7 cellular contexts compared by ENCODE assay signal in genomic region chr12:6540181-6540877, GRCh38. TPM values are rescaled to one million over a fixed set of nuclear protein-coding genes. Genes with fewer than 3 reads are reported as not detected.
A peak's percentile ranks its signal among the peaks of the same experiment; 100 is the strongest.
DNase-seq lines count a peak whose midpoint lies in the region; ATAC-seq, FAIRE-seq and TF ChIP-seq lines count a peak whose summit lies in the region.

No MANE protein-coding gene starts in this region.

- no peak for TF ChIP-seq POLR2A in GM12891 (IDR thresholded peaks at IDR 0.05; ENCODE audit: low read depth, low read length)
- TF ChIP-seq POLR2A in erythroblast (IDR thresholded peaks at IDR 0.05; ENCODE audit: low read length), result no peak

- peak overlapping the region in 4 of 6 donors; percentile 13 to 79 (median 72) for H3K27ac Mint-ChIP-seq in naive B cell

- FAIRE-seq in GM12891 (lab: Jason Lieb, UNC), result peak; percentile 75

- peak overlapping the region; percentile 27 to 83 (median 79) for H3K4me3 Mint-ChIP-seq in naive B cell

- 23 to 28% methylated on average over 35 of the region's 35 CpGs for WGBS in aorta, 2 donors

- peak overlapping the region in 1 of 2 donors; percentile 38 for H3K27ac ChIP-seq in aorta (ENCODE audit: low read depth in 1 of 2, low read length in 2 of 2)

- ATAC-seq in naive B cell (ENCODE audit: low read depth in 2 of 2) (peak; percentile 28 to 42), aorta (ENCODE audit: low FRiP score) (peak; percentile 85)

- H3K4me1 ChIP-seq in aorta (ENCODE audit: control insufficient read depth in 1 of 2, insufficient read depth in 2 of 2, low read length in 2 of 2), result no peaks in the 10 kb centered on the region

- H3K9me3 Mint-ChIP-seq in naive B cell, result no peaks in the 10 kb centered on the region

- DNase-seq in GM12891 (ENCODE audit: insufficient read length, low spot score) (peak; percentile 65), NCI-H2029 treated with DMSO at 0.1 percent for 48 hours (lab: John Stamatoyannopoulos, UW) (peak; percentile 8), erythroblast (lab: John Stamatoyannopoulos, UW) (peak; percentile 47 to 56), naive B cell (no peak), aorta (peak; percentile 95 to 97), HK-2 (ENCODE audit: unreplicated experiment) (no peak)
- DNase-seq in activated CD4-positive, alpha-beta T cell treated with anti-CD3 and anti-CD28 coated beads, Interleukin-2, amount 50 U/mL, for 48 hours, result peak; percentile 62 to 69

- no peaks in the 10 kb centered on the region for H3K27me3 ChIP-seq in aorta (ENCODE audit: control insufficient read depth in 1 of 2, insufficient read depth in 2 of 2, low read length in 1 of 2)

- peaks cover 22 to 38% (median 33%) of the 10 kb centered on the region in 3 donors for H3K4me1 Mint-ChIP-seq in naive B cell

- peaks cover 0 to 4% of the 10 kb centered on the region in 2 donors for H3K36me3 Mint-ChIP-seq in naive B cell

- no peak overlapping the region for H3K4me3 ChIP-seq in aorta (ENCODE audit: low read length in 2 of 2)

- H3K27me3 Mint-ChIP-seq in naive B cell, result no peaks in the 10 kb centered on the region

- intact Hi-C loops in aorta (cut with DNase I), result no loop called here

- H3K36me3 ChIP-seq in aorta (ENCODE audit: control insufficient read depth in 1 of 2, insufficient read depth in 2 of 2, low read length in 1 of 2), result peaks cover 0 to 4% of the 10 kb centered on the region in 2 donors

- H3K9me3 ChIP-seq in aorta (ENCODE audit: control insufficient read depth, low read length), result no peaks in the 10 kb centered on the region

TF ChIP-seq in GM12891, 5 proteins besides CTCF, POLR2A, EP300 and RAD21:
- no peak for TF ChIP-seq POU2F2 (IDR thresholded peaks at IDR 0.05; ENCODE audit: low read depth, low read length)
- 0 out of 2 replicates have a peak, but pooled peaks have one; percentile 2 for TF ChIP-seq SPI1 (IDR thresholded peaks at IDR 0.05; ENCODE audit: low read depth, low read length)
TF ChIP-seq in GM12891: peak in this region for 1.

RNA-seq across cellular contexts. Expression of gene GAPDH, which starts 6.0 kb away (rescaled TPM):
- polyA plus RNA-seq in GM12891 (2012; ENCODE audit: low read depth, missing spikeins), result 8,862 TPM
- polyA plus RNA-seq in naive B cell (ENCODE audit: low read depth in 6 of 6) (1,000 to 10,000 TPM in 1 of 6 donors, 100 to 1,000 TPM in 5; 607 to 1,152 (median 779) TPM), aorta (1,000 to 10,000 TPM; 2,047 to 3,012 TPM)
- total RNA-seq in aorta, result 1,000 to 10,000 TPM; 1,856 to 2,021 TPM

RNA-seq across cellular contexts. Expression of gene IFFO1, which starts 15.5 kb away (rescaled TPM):
- polyA plus RNA-seq in GM12891 (2012; ENCODE audit: low read depth, missing spikeins), result 9.9 TPM
- polyA plus RNA-seq in naive B cell (ENCODE audit: low read depth in 6 of 6) (10 to 100 TPM in 1 of 6 donors, 1 to 10 TPM in 5; 4.6 to 15.3 (median 6.3) TPM), aorta (100 to 1,000 TPM in 1 of 2 donors, 10 to 100 TPM in 1; 11.1 to 110 TPM)
- total RNA-seq in aorta, result 10 to 100 TPM; 28.5 to 60.8 TPM

RNA-seq across cellular contexts. Expression of gene NOP2, which starts 27.8 kb away (rescaled TPM):
- 56.8 TPM for polyA plus RNA-seq in GM12891 (2012; ENCODE audit: low read depth, missing spikeins)
- polyA plus RNA-seq in naive B cell (ENCODE audit: low read depth in 6 of 6) (10 to 100 TPM; 11.7 to 27.6 (median 17.5) TPM), aorta (10 to 100 TPM in 1 of 2 donors, 1 to 10 TPM in 1; 5.4 to 18.8 TPM)
- total RNA-seq in aorta, result 10 to 100 TPM; 24.8 to 27.8 TPM

RNA-seq across cellular contexts. Expression of gene NCAPD2, which starts 46.4 kb away (rescaled TPM):
- polyA plus RNA-seq in GM12891 (2012; ENCODE audit: low read depth, missing spikeins), result 48.3 TPM
- 10 to 100 TPM; 13.3 to 25.5 (median 17.8) TPM for polyA plus RNA-seq in naive B cell (ENCODE audit: low read depth in 6 of 6)
- total RNA-seq in aorta, result 10 to 100 TPM; 19.9 to 32.8 TPM
- polyA plus RNA-seq in aorta, result 10 to 100 TPM in 1 of 2 donors, 1 to 10 TPM in 1; 5.1 to 13.2 TPM

RNA-seq across cellular contexts. Expression of gene MRPL51, which starts 47.3 kb away (rescaled TPM):
- polyA plus RNA-seq in GM12891 (2012; ENCODE audit: low read depth, missing spikeins), result 236 TPM
- polyA plus RNA-seq in naive B cell (ENCODE audit: low read depth in 6 of 6) (100 to 1,000 TPM; 126 to 243 (median 176) TPM), aorta (100 to 1,000 TPM; 125 to 283 TPM)
- total RNA-seq in aorta, result 10 to 100 TPM; 91.8 to 95.5 TPM

Comparison
In these comparisons a context has a peak if more than half of its experiments do, and no peak if none do; other contexts are left out.
1. DNase-seq: peak in GM12891 (single experiment), NCI-H2029 treated with DMSO at 0.1 percent for 48 hours (single experiment), activated CD4-positive, alpha-beta T cell treated with anti-CD3 and anti-CD28 coated beads, Interleukin-2, amount 50 U/mL, for 48 hours (2 of 2), erythroblast (2 of 2) and aorta (2 of 2); none in naive B cell (single experiment) and HK-2 (single experiment).